In genomic region chr1:207997486-207998268, GRCh38 we compare ENCODE assay signal across 8 cellular contexts.
DNase-seq lines count a peak whose midpoint lies in the region; ATAC-seq and TF ChIP-seq lines count a peak whose summit lies in the region.

No MANE protein-coding gene starts in this region.

- DNase-seq in NCI-H526 (lab: John Stamatoyannopoulos, UW): peak; percentile 37 to 61
- DNase-seq in activated CD8-positive, alpha-beta T cell treated with anti-CD3 and anti-CD28 coated beads for 36 hours: peak; percentile 70
- DNase-seq in endodermal cell: peak; percentile 91
- peak; percentile 61 to 69 for DNase-seq in mesothelial cell of epicardium (ENCODE audit: low spot score in 2 of 2, unreplicated experiment in 2 of 2)
- peak; percentile 24 for DNase-seq in stimulated activated CD8-positive, alpha-beta memory T cell treated with anti-CD3 and anti-CD28 coated beads, Interleukin-7, amount 100 ng/mL, for 24 hours (ENCODE audit: low read depth)

- no peak overlapping the region for H3K27ac Mint-ChIP-seq in activated CD8-positive, alpha-beta T cell treated with anti-CD3 and anti-CD28 coated beads for 36 hours
- H3K27ac Mint-ChIP-seq in endodermal cell (no peak overlapping the region), mesothelial cell of epicardium (no peak overlapping the region)

- no peak overlapping the region for H3K9ac ChIP-seq in endodermal cell (ENCODE audit: extremely low read depth, low read length, poor library complexity, severe bottlenecking)

- H3K36me3 Mint-ChIP-seq in activated CD8-positive, alpha-beta T cell treated with anti-CD3 and anti-CD28 coated beads for 36 hours (ENCODE audit: low read depth): no peaks in the 10 kb centered on the region
- no peaks in the 10 kb centered on the region for H3K36me3 Mint-ChIP-seq in endodermal cell (ENCODE audit: low read depth)
- no peaks in the 10 kb centered on the region for H3K36me3 Mint-ChIP-seq in mesothelial cell of epicardium

- no peak overlapping the region for H3K4me3 ChIP-seq in endodermal cell (ENCODE audit: low read length)

- CTCF ChIA-PET in activated CD8-positive, alpha-beta T cell treated with anti-CD3 and anti-CD28 coated beads for 36 hours (lab: Charles Lee): interaction anchor here (0.6 to 3.5 kb wide), 31 partner anchors 9 to 295 kb away, joined by 3 to 38 read pairs (median 3); no protein-coding TSS in a partner anchor

- H3K9me3 Mint-ChIP-seq in activated CD8-positive, alpha-beta T cell treated with anti-CD3 and anti-CD28 coated beads for 36 hours: no peaks in the 10 kb centered on the region
- H3K9me3 Mint-ChIP-seq in endodermal cell (peaks cover 3% of the 10 kb centered on the region), mesothelial cell of epicardium (peaks cover 13% of the 10 kb centered on the region)

- 57 to 62% methylated on average over 5 to 9 of the region's 9 CpGs for WGBS in endodermal cell (ENCODE audit: insufficient coverage in 1 of 2, insufficient read length in 1 of 2), 2 experiments

- H3K4me1 Mint-ChIP-seq in activated CD8-positive, alpha-beta T cell treated with anti-CD3 and anti-CD28 coated beads for 36 hours (ENCODE audit: low read depth): no peaks in the 10 kb centered on the region
- H3K4me1 Mint-ChIP-seq in endodermal cell (peaks cover 6% of the 10 kb centered on the region), mesothelial cell of epicardium (peaks cover 2% of the 10 kb centered on the region)

- H3K9me3 ChIP-seq in endodermal cell (ENCODE audit: control insufficient read depth, low read length): peaks cover 7% of the 10 kb centered on the region

- POLR2A ChIA-PET in activated CD8-positive, alpha-beta T cell treated with anti-CD3 and anti-CD28 coated beads for 36 hours (lab: Charles Lee): interaction anchor here (0.5 kb wide), 1 partner anchor 1686 kb away, joined by 3 read pairs; no protein-coding TSS in a partner anchor

- intact Hi-C loops in activated CD8-positive, alpha-beta T cell treated with anti-CD3 and anti-CD28 coated beads for 36 hours (cut with micrococcal nuclease): no loop called here

- ATAC-seq in HG03103 (IDR thresholded peaks at IDR 0.05; ENCODE audit: low read depth, unreplicated experiment) (peak; percentile 74), GM21619 (IDR thresholded peaks at IDR 0.05; ENCODE audit: unreplicated experiment) (no peak)
- ATAC-seq in activated CD8-positive, alpha-beta T cell treated with anti-CD3 and anti-CD28 coated beads for 36 hours: peak; percentile 88

- TF ChIP-seq CTCF in GM12872 (IDR thresholded peaks at IDR 0.05; ENCODE audit: insufficient read depth, low read depth, low read length): peak; percentile 95
- TF ChIP-seq CTCF in activated CD8-positive, alpha-beta T cell treated with anti-CD3 and anti-CD28 coated beads for 36 hours (IDR thresholded peaks at IDR 0.05): peak; percentile 82
- TF ChIP-seq CTCF in endodermal cell (conservative IDR thresholded peaks at IDR 0.05): peak; percentile 94
- TF ChIP-seq CTCF in mesothelial cell of epicardium (IDR thresholded peaks at IDR 0.05; ENCODE audit: unreplicated experiment): peak; percentile 62

- no peaks in the 10 kb centered on the region for H3K27me3 ChIP-seq in endodermal cell (ENCODE audit: control insufficient read depth, insufficient read depth, low read length, poor library complexity, severe bottlenecking)

- H3K4me1 ChIP-seq in endodermal cell (ENCODE audit: control insufficient read depth, insufficient read depth, low read length): no peaks in the 10 kb centered on the region

- H3K27ac ChIP-seq in endodermal cell (ENCODE audit: low read depth, low read length): no peak overlapping the region

- H3K4me3 Mint-ChIP-seq in activated CD8-positive, alpha-beta T cell treated with anti-CD3 and anti-CD28 coated beads for 36 hours: no peak overlapping the region
- no peak overlapping the region for H3K4me3 Mint-ChIP-seq in endodermal cell
- H3K4me3 Mint-ChIP-seq in mesothelial cell of epicardium: no peak overlapping the region

- no peaks in the 10 kb centered on the region for H3K27me3 Mint-ChIP-seq in activated CD8-positive, alpha-beta T cell treated with anti-CD3 and anti-CD28 coated beads for 36 hours
- H3K27me3 Mint-ChIP-seq in endodermal cell (ENCODE audit: insufficient read depth): peaks cover 11% of the 10 kb centered on the region
- peaks cover 51% of the 10 kb centered on the region for H3K27me3 Mint-ChIP-seq in mesothelial cell of epicardium (ENCODE audit: low read depth)

- H3K36me3 ChIP-seq in endodermal cell (ENCODE audit: control insufficient read depth, insufficient read depth, low read length): no peaks in the 10 kb centered on the region

Comparison
In these comparisons a context has a peak if more than half of its experiments do, and no peak if none do; other contexts are left out.
1. DNase-seq: peak in every context shown above with its lines; median percentile 91 in endodermal cell; 70 in activated CD8-positive, alpha-beta T cell treated with anti-CD3 and anti-CD28 coated beads for 36 hours; 65 in mesothelial cell of epicardium; 49 in NCI-H526; 24 in stimulated activated CD8-positive, alpha-beta memory T cell treated with anti-CD3 and anti-CD28 coated beads, Interleukin-7, amount 100 ng/mL, for 24 hours.